ENCODE assay signal across 7 cellular contexts in genomic region chr5:155759984-155760383, GRCh38.
"Had no signal": no experiment of that assay in that cellular context is flagged by ENCODE, and none has a peak within 500 bp of the region (broad histone marks: within the 10 kb centered on the region; RNA-seq: fewer than 3 reads in every experiment).

No MANE protein-coding gene starts in this region.

- H3K4me3 ChIP-seq: GM23248, HAP-1, K562 had no signal

- H3K9ac ChIP-seq: GM23248 had no signal

- DNase-seq: GM23248, GOT3, H7, IMR-90 had no signal

- H3K4me1 ChIP-seq: HAP-1 had no signal

- H3K27ac ChIP-seq: GM23248 had no signal

- H3K9me3 ChIP-seq: HAP-1 had no signal

- ATAC-seq: HCT116, K562 had no signal

- H3K36me3 ChIP-seq: HAP-1 had no signal

- H2AFZ ChIP-seq: GM23248 had no signal
